Comparison of ENCODE assay signal across 8 cellular contexts in genomic region chr7:140924019-140924820, GRCh38. TPM values are rescaled to one million over a fixed set of nuclear protein-coding genes. Genes with fewer than 3 reads are reported as not detected.
DNase-seq lines count a peak whose midpoint lies in the region; ATAC-seq, FAIRE-seq and TF ChIP-seq lines count a peak whose summit lies in the region.

No MANE protein-coding gene starts in this region.

- H4K20me1 ChIP-seq in mammary epithelial cell (ENCODE audit: insufficient read depth, low read length) = no peaks in the 10 kb centered on the region

- H3K27ac ChIP-seq in WERI-Rb-1 (peak overlapping the region; percentile 98), mammary epithelial cell (ENCODE audit: insufficient read depth, low read depth, low read length) (peak overlapping the region; percentile 90)

- peak overlapping the region; percentile 84 for H3K4me2 ChIP-seq in mammary epithelial cell (ENCODE audit: insufficient read depth, low read depth, low read length)

- H3K4me1 ChIP-seq in mammary epithelial cell (ENCODE audit: insufficient read depth, low read length) = peaks cover 4% of the 10 kb centered on the region

- intact Hi-C loops in mammary epithelial cell (cut with micrococcal nuclease) = loop anchor here (1.0 to 10.0 kb wide), 3 partner anchors 88 to 229 kb away; partner anchors contain the start of genes MRPS33 and NDUFB2

- WGBS in mammary epithelial cell (ENCODE audit: low coverage, missing lambda C conversion rate) = 3% methylated on average over 27 of the region's 69 CpGs

- peak; percentile 89 for FAIRE-seq in GM18507 (lab: Jason Lieb, UNC)

- H3K9me3 ChIP-seq in WERI-Rb-1 (ENCODE audit: severe bottlenecking) (no peaks in the 10 kb centered on the region), mammary epithelial cell (replicated peaks; ENCODE audit: insufficient read depth, low read length) (no peaks in the 10 kb centered on the region)

- H3K27me3 ChIP-seq in WERI-Rb-1 (ENCODE audit: insufficient read depth, low read depth, severe bottlenecking) (no peaks in the 10 kb centered on the region), mammary epithelial cell (ENCODE audit: insufficient read depth, low read length) (no peaks in the 10 kb centered on the region)

- CTCF ChIA-PET in mammary epithelial cell (lab: Charles Lee; ENCODE audit: low non-redundant PET) = interaction anchor here (0.6 kb wide), 2 partner anchors 90 to 114 kb away, joined by 3 to 4 read pairs; partner anchors contain the start of gene MRPS33

- in situ Hi-C loops in mammary epithelial cell (cut with MboI; ENCODE audit: low sequenced_read_pairs in 2 of 2) = no loop called here

- TF ChIP-seq CTCF in WERI-Rb-1 (IDR thresholded peaks at IDR 0.05; ENCODE audit: low read depth, low read length) = peak; percentile 56
- peak in 1 of 2 donors; percentile 44 for TF ChIP-seq CTCF in mammary epithelial cell (conservative IDR thresholded peaks at IDR 0.05 in 1 of 2, IDR thresholded peaks at IDR 0.05 in 1 of 2; ENCODE audit: extremely low read depth in 1 of 2, insufficient read depth in 1 of 2, low read depth in 1 of 2, low read length in 2 of 2)

- peak overlapping the region; percentile 97 for H3K4me3 ChIP-seq in WERI-Rb-1 (ENCODE audit: low read depth, low read length)
- peak overlapping the region; percentile 75 to 89 (median 83) for H3K4me3 ChIP-seq in mammary epithelial cell (replicated peaks in 1 of 3; ENCODE audit: insufficient read depth in 1 of 3, low read depth in 2 of 3, low read length in 3 of 3)

- H3K9ac ChIP-seq in mammary epithelial cell (ENCODE audit: insufficient read depth, low read length) = peak overlapping the region; percentile 92

- dilution Hi-C loops in mammary epithelial cell (cut with HindIII; ENCODE audit: low sequenced_read_pairs) = no loop called here

- BruUV-seq in mammary epithelial cell (replicated peaks; lab: Mats Ljungman, UMichigan) = no TSS peak

- peak; percentile 85 for ATAC-seq in HG02970 (IDR thresholded peaks at IDR 0.05; ENCODE audit: low FRiP score, unreplicated experiment)

- peaks cover 53% of the 10 kb centered on the region for H3K79me2 ChIP-seq in mammary epithelial cell (ENCODE audit: insufficient read depth, low read length)

- peak overlapping the region; percentile 98 for H2AFZ ChIP-seq in mammary epithelial cell (ENCODE audit: low read depth, low read length)

- DNase-seq in A172 (ENCODE audit: low spot score) = peak; percentile 62
- DNase-seq in GM18507 (ENCODE audit: extremely low spot score, insufficient read length, low read depth) = peak; percentile 48
- peak; percentile 85 for DNase-seq in NCI-H2107 (lab: John Stamatoyannopoulos, UW)
- DNase-seq in WERI-Rb-1 = peak; percentile 81
- peak; percentile 60 for DNase-seq in mammary epithelial cell
- peak; percentile 60 for DNase-seq in iris pigment epithelial cell (ENCODE audit: low read depth)
- DNase-seq in stimulated activated CD4-positive, alpha-beta T cell treated with anti-CD3 and anti-CD28 coated beads, Interleukin-12 subunit alpha, Interleukin-12 subunit beta, amount 100 ng/mL, for 4 hours = peak; percentile 65

- H3K36me3 ChIP-seq in WERI-Rb-1 (peaks cover 2% of the 10 kb centered on the region; the same call in 1 of the 2 replicates), mammary epithelial cell (ENCODE audit: insufficient read depth, low read length) (no peaks in the 10 kb centered on the region)

RNA-seq across cellular contexts. Expression of gene BRAF, which starts 0.5 kb away (rescaled TPM):
- 7.7 and 8.7 TPM in 2 replicates for total RNA-seq in A172 (2014; rRNA removed; shearing (Covaris generic))
- total RNA-seq in mammary epithelial cell = 10 to 100 TPM; 22.8 to 26.6 TPM
- 7.6 TPM for polyA plus RNA-seq in mammary epithelial cell
- 33.0 TPM for polyA minus RNA-seq in mammary epithelial cell

Comparison
In these comparisons a context has a peak if more than half of its experiments do, and no peak if none do; other contexts are left out.
1. Peak in every context shown above with its lines: DNase-seq, ATAC-seq, H3K4me3 ChIP-seq and H3K27ac ChIP-seq.